16 cellular contexts compared by ENCODE assay signal in the genomic region with DNA sequence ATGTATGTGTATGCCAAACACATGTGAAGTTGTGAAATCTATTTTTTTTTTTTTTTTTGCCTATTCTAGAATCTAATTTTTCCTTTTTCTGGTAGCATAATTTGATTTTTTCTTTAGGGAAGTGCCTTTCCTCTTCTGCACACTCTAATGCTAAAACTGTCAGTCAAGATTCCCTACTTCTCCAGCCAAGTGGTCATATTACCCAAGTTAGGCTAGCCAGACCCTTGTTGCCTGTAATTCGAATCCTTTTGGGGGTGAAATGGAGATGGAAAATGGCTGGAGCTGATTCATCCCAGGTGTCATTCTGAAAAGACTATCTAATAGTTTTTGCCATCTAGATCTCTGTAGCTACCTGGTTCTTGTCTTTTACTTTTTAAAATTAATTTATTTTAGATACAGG. TPM values are rescaled to one million over a fixed set of nuclear protein-coding genes. Genes with fewer than 3 reads are reported as not detected.
A peak's percentile ranks its signal among the peaks of the same experiment; 100 is the strongest.
DNase-seq lines count a peak whose midpoint lies in the region; ATAC-seq and TF ChIP-seq lines count a peak whose summit lies in the region.
"Had no signal": no experiment of that assay in that cellular context is flagged by ENCODE, and none has a peak within 500 bp of the region (broad histone marks: within the 10 kb centered on the region; RNA-seq: fewer than 3 reads in every experiment).

No MANE protein-coding gene starts in this region.

- H3K9me3 ChIP-seq in SK-N-SH, result no peaks in the 10 kb centered on the region
- H3K9me3 ChIP-seq in gastrocnemius medialis, result no peaks in the 10 kb centered on the region
- H3K9me3 ChIP-seq in neural progenitor cell (ENCODE audit: low read depth), result no peaks in the 10 kb centered on the region
- H3K9me3 ChIP-seq: BLaER1 had no signal

- no peak for TF ChIP-seq POLR2A in gastrocnemius medialis (IDR thresholded peaks at IDR 0.05)

- H3K36me3 ChIP-seq in SK-N-SH (replicated peaks in 1 of 2; ENCODE audit: control insufficient read depth in 1 of 2, insufficient read depth in 2 of 2, low read length in 1 of 2), result no peaks in the 10 kb centered on the region
- H3K36me3 ChIP-seq in gastrocnemius medialis, result no peaks in the 10 kb centered on the region
- no peaks in the 10 kb centered on the region for H3K36me3 ChIP-seq in neural progenitor cell
- H3K36me3 ChIP-seq: BLaER1 had no signal

- H4K20me1 ChIP-seq in SK-N-SH (ENCODE audit: insufficient read depth) (no peaks in the 10 kb centered on the region), neural progenitor cell (ENCODE audit: low read depth) (no peaks in the 10 kb centered on the region)
- H4K20me1 ChIP-seq: BLaER1 had no signal

- H3K4me3 ChIP-seq in SK-N-SH (ENCODE audit: low read depth in 2 of 2, low read length in 1 of 2) (no peak overlapping the region), gastrocnemius medialis (no peak overlapping the region), neural progenitor cell (no peak overlapping the region), foreskin fibroblast (ENCODE audit: low read depth in 1 of 2, low read length in 2 of 2) (no peak overlapping the region)
- H3K4me3 ChIP-seq: BLaER1 had no signal

- no peak overlapping the region for H3K9ac ChIP-seq in SK-N-SH
- H3K9ac ChIP-seq in neural progenitor cell, result no peak overlapping the region
- H3K9ac ChIP-seq: BLaER1 had no signal

- 47% methylated on average over 1 of the region's 1 CpG for WGBS in SK-N-SH (ENCODE audit: low lambda C conversion rate)

- DNase-seq in NCI-H2107 treated with DMSO at 0.1 percent for 48 hours (lab: John Stamatoyannopoulos, UW; ENCODE audit: unreplicated experiment) (peak; percentile 58), NCI-H2107 (lab: John Stamatoyannopoulos, UW) (no peak), SK-N-SH (no peak), iPS-NIHi11 (ENCODE audit: low spot score) (peak; percentile 20), gastrocnemius medialis (peak in 1 of 2 donors; percentile 40), neural progenitor cell (ENCODE audit: low spot score) (no peak), foreskin fibroblast (no peak), UCSD-AML1 (lab: John Stamatoyannopoulos, UW; ENCODE audit: unreplicated experiment) (no peak)
- DNase-seq: CD4-positive, alpha-beta T cell; GF-D8; Karpas-422; NCI-H1092 treated with DMSO at 0.1 percent for 48 hours; NCI-H1436; NCI-H187; NCI-H774 had no signal

- CTCF ChIA-PET in SK-N-SH (lab: Yijun Ruan, JAX), result no interaction called here

- H3K27ac ChIP-seq in SK-N-SH (ENCODE audit: low read depth in 2 of 2, low read length in 1 of 2) (no peak overlapping the region), gastrocnemius medialis (peak overlapping the region in 3 of 4 donors; percentile 52 to 64 (median 61)), neural progenitor cell (no peak overlapping the region)
- H3K27ac ChIP-seq: BLaER1 had no signal

- H3K9me3 Mint-ChIP-seq in neural progenitor cell, result no peaks in the 10 kb centered on the region
- H3K9me3 Mint-ChIP-seq: CD4-positive, alpha-beta T cell had no signal

- TF ChIP-seq EP300 in SK-N-SH (IDR thresholded peaks at IDR 0.05; ENCODE audit: borderline replicate concordance in 1 of 2, low read depth in 1 of 2, low read length in 1 of 2), result no peak

- H3K4me1 ChIP-seq in SK-N-SH (ENCODE audit: control insufficient read depth in 1 of 2, insufficient read depth in 2 of 2, low read depth in 1 of 2, low read length in 1 of 2) (no peaks in the 10 kb centered on the region), gastrocnemius medialis (peaks cover 11 to 19% of the 10 kb centered on the region in 2 donors), neural progenitor cell (no peaks in the 10 kb centered on the region)

- POLR2A ChIA-PET in SK-N-SH (lab: Yijun Ruan, JAX), result no interaction called here

- H3K9me2 ChIP-seq in SK-N-SH, result no peaks in the 10 kb centered on the region

- TF ChIP-seq RAD21 in SK-N-SH (IDR thresholded peaks at IDR 0.05; ENCODE audit: low read length), result no peak

- H2AFZ ChIP-seq in SK-N-SH (ENCODE audit: low read depth), result no peak overlapping the region
- no peak overlapping the region for H2AFZ ChIP-seq in neural progenitor cell (replicated peaks)

- peak; percentile 91 for ATAC-seq in gastrocnemius medialis

- H3K27me3 ChIP-seq in SK-N-SH (ENCODE audit: insufficient read depth), result no peaks in the 10 kb centered on the region
- H3K27me3 ChIP-seq in gastrocnemius medialis, result no peaks in the 10 kb centered on the region
- no peaks in the 10 kb centered on the region for H3K27me3 ChIP-seq in neural progenitor cell
- H3K27me3 ChIP-seq: BLaER1 had no signal

- in situ Hi-C loops in gastrocnemius medialis (cut with MboI; ENCODE audit: low sequenced_read_pairs in 4 of 4), result no loop called here

- H3K4me2 ChIP-seq in SK-N-SH (no peak overlapping the region), neural progenitor cell (no peak overlapping the region)
- H3K4me2 ChIP-seq: BLaER1 had no signal

- H3K4me1 Mint-ChIP-seq in neural progenitor cell, result peaks cover 5% of the 10 kb centered on the region

- H3K36me3 Mint-ChIP-seq in neural progenitor cell, result no peaks in the 10 kb centered on the region

- no peak overlapping the region for H3K4me3 Mint-ChIP-seq in neural progenitor cell
- H3K4me3 Mint-ChIP-seq: CD4-positive, alpha-beta T cell had no signal

- intact Hi-C loops in gastrocnemius medialis (cut with DNase I; ENCODE audit: low total_unique reads), result no loop called here

- no peak overlapping the region for H3K27ac Mint-ChIP-seq in neural progenitor cell
- H3K27ac Mint-ChIP-seq: CD4-positive, alpha-beta T cell had no signal

- H3F3A ChIP-seq in SK-N-SH (replicated peaks; ENCODE audit: insufficient read depth) (no peaks in the 10 kb centered on the region), neural progenitor cell (ENCODE audit: low read depth) (no peaks in the 10 kb centered on the region)

- H3K27me3 Mint-ChIP-seq in neural progenitor cell (ENCODE audit: insufficient read depth, low read depth), result peaks cover 6% of the 10 kb centered on the region
- H3K27me3 Mint-ChIP-seq: CD4-positive, alpha-beta T cell had no signal

- no peak for TF ChIP-seq CTCF in SK-N-SH (IDR thresholded peaks at IDR 0.05)
- TF ChIP-seq CTCF in gastrocnemius medialis (IDR thresholded peaks at IDR 0.05 in 4 of 5, conservative IDR thresholded peaks at IDR 0.05 in 1 of 5), result no peak
- no peak for TF ChIP-seq CTCF in neural progenitor cell (IDR thresholded peaks at IDR 0.05)
- TF ChIP-seq CTCF in foreskin fibroblast (IDR thresholded peaks at IDR 0.05; ENCODE audit: low read depth, low read length), result no peak

- H3K79me2 ChIP-seq in SK-N-SH (ENCODE audit: insufficient read depth), result no peaks in the 10 kb centered on the region
- H3K79me2 ChIP-seq in neural progenitor cell (ENCODE audit: low read depth), result no peaks in the 10 kb centered on the region

TF ChIP-seq in SK-N-SH, 30 proteins besides CTCF, POLR2A, EP300 and RAD21:
- TF ChIP-seq GABPA (IDR thresholded peaks at IDR 0.05; ENCODE audit: low read depth), result no peak
- TF ChIP-seq TCF12 (IDR thresholded peaks at IDR 0.05), result peak; percentile 5; the same call in 1 of the 2 replicates
- TF ChIP-seq NFIC (IDR thresholded peaks at IDR 0.05; ENCODE audit: borderline replicate concordance), result no peak
- no peak for TF ChIP-seq NRF1 (IDR thresholded peaks at IDR 0.05; ENCODE audit: low read depth, low read length)
- TF ChIP-seq RFX5 (IDR thresholded peaks at IDR 0.05; ENCODE audit: low read length), result no peak
- TF ChIP-seq FOSL2 (IDR thresholded peaks at IDR 0.05; ENCODE audit: borderline replicate concordance, low read depth), result no peak
- TF ChIP-seq, protein P1, sequence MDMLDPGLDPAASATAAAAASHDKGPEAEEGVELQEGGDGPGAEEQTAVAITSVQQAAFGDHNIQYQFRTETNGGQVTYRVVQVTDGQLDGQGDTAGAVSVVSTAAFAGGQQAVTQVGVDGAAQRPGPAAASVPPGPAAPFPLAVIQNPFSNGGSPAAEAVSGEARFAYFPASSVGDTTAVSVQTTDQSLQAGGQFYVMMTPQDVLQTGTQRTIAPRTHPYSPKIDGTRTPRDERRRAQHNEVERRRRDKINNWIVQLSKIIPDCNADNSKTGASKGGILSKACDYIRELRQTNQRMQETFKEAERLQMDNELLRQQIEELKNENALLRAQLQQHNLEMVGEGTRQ (IDR thresholded peaks at IDR 0.05; ENCODE audit: borderline replicate concordance, low read depth, low read length), result no peak

RNA-seq across cellular contexts. Expression of gene UBAP1, which starts 24.8 kb away (rescaled TPM):
- 26.3 and 31.7 TPM in 2 replicates for polyA plus RNA-seq in SK-N-SH (2012; rRNA removed)
- 26.4 and 28.2 TPM in 2 replicates for polyA plus RNA-seq in SK-N-SH (2012; cell fraction: cytosol; rRNA removed)
- 17.9 and 23.6 TPM in 2 replicates for polyA plus RNA-seq in SK-N-SH (2012; cell fraction: nucleus; rRNA removed)
- total RNA-seq in gastrocnemius medialis, result 100 to 1,000 TPM in 1 of 4 donors, 10 to 100 TPM in 3; 69.5 to 162 (median 90.8) TPM
- 21.7 and 24.0 TPM in 2 replicates for total RNA-seq in neural progenitor cell (ENCODE audit: low replicate concordance)

RNA-seq across cellular contexts. Expression of gene DCAF12, which starts 27.6 kb away (rescaled TPM):
- polyA plus RNA-seq in SK-N-SH (2012; rRNA removed), result 20.8 and 25.7 TPM in 2 replicates
- 18.5 and 24.9 TPM in 2 replicates for polyA plus RNA-seq in SK-N-SH (2012; cell fraction: cytosol; rRNA removed)
- polyA plus RNA-seq in SK-N-SH (2012; cell fraction: nucleus; rRNA removed), result 8.1 and 19.7 TPM in 2 replicates
- total RNA-seq in gastrocnemius medialis (10 to 100 TPM; 19.4 to 33.7 (median 26.7) TPM), neural progenitor cell (ENCODE audit: low replicate concordance) (37.6 and 41.0 TPM in 2 replicates)

Comparison
In these comparisons a context has a peak if more than half of its experiments do, and no peak if none do; other contexts are left out.
1. DNase-seq: peak in NCI-H2107 treated with DMSO at 0.1 percent for 48 hours (single experiment) and iPS-NIHi11 (single experiment); none in NCI-H2107 (single experiment), SK-N-SH (single experiment), neural progenitor cell (single experiment), foreskin fibroblast (0 of 2) and UCSD-AML1 (single experiment).
2. H3K27ac ChIP-seq: peak in gastrocnemius medialis (3 of 4); none in SK-N-SH (0 of 2) and neural progenitor cell (single experiment).